ENCODE assay signal across 9 cellular contexts in the genomic region with DNA sequence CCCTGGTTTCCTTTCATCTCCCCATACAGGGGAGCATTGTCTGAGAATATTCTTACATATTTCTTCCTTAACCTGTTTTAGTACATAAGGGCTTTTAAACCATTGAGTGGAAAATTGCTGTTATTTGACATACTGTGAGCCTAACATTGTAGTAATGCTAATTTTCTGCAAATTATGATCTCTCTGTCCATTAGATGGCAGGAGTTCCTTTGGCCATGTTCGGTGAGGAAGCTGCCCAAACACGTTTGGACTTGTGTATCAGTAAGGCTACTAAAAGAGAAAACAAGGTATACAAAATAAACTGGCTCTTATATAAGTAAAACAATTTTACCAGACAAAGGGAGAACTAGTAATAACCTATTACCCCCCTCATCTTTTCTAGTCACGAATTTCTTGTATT. TPM values are rescaled to one million over a fixed set of nuclear protein-coding genes. Genes with fewer than 3 reads are reported as not detected.
DNase-seq lines count a peak whose midpoint lies in the region; ATAC-seq and TF ChIP-seq lines count a peak whose summit lies in the region.
"Had no signal": no experiment of that assay in that cellular context is flagged by ENCODE, and none has a peak within 500 bp of the region (broad histone marks: within the 10 kb centered on the region; RNA-seq: fewer than 3 reads in every experiment).

No MANE protein-coding gene starts in this region.

- no peak overlapping the region for H3K4me3 ChIP-seq in GM12865 (ENCODE audit: low read depth, low read length)
- H3K4me3 ChIP-seq in foreskin fibroblast (ENCODE audit: low read depth in 1 of 2, low read length in 2 of 2), result no peak overlapping the region
- no peak overlapping the region for H3K4me3 ChIP-seq in effector memory CD4-positive, alpha-beta T cell (ENCODE audit: insufficient read depth, low read depth, low read length, poor library complexity, severe bottlenecking)

- H3K36me3 ChIP-seq in effector memory CD4-positive, alpha-beta T cell (ENCODE audit: control insufficient read depth, insufficient read depth, low read length), result no peaks in the 10 kb centered on the region

- H3K27me3 ChIP-seq in effector memory CD4-positive, alpha-beta T cell (replicated peaks; ENCODE audit: control insufficient read depth, insufficient read depth, low read length, poor library complexity, severe bottlenecking), result no peaks in the 10 kb centered on the region

- no peak for ATAC-seq in GM19452 (IDR thresholded peaks at IDR 0.05; ENCODE audit: unreplicated experiment)

- no peaks in the 10 kb centered on the region for H3K9me3 ChIP-seq in effector memory CD4-positive, alpha-beta T cell (ENCODE audit: control insufficient read depth, low read length)

- H3K27ac ChIP-seq in effector memory CD4-positive, alpha-beta T cell (ENCODE audit: insufficient read depth, low read length, poor library complexity, severe bottlenecking), result no peak overlapping the region

- DNase-seq in ACHN (peak; percentile 9), GM12865 (ENCODE audit: low read depth) (peak; percentile 49), RPMI7951 (ENCODE audit: low read depth) (peak; percentile 32), foreskin fibroblast (peak in 1 of 2 donors; percentile 69), epidermal melanocyte (ENCODE audit: insufficient read length, low spot score) (no peak), NCI-H1092 (lab: John Stamatoyannopoulos, UW) (no peak)
- no peak for DNase-seq in effector memory CD4-positive, alpha-beta T cell
- DNase-seq: aorta had no signal

- TF ChIP-seq CTCF in GM12865 (IDR thresholded peaks at IDR 0.05; ENCODE audit: insufficient read depth, low read depth, low read length, missing control alignments), result peak; percentile 21
- TF ChIP-seq CTCF in foreskin fibroblast (IDR thresholded peaks at IDR 0.05; ENCODE audit: low read depth, low read length), result peak; percentile 31

- in situ Hi-C loops in ACHN (cut with HindIII; ENCODE audit: low pct_ligation_motif_present, low pct_unique_long_range_greater_than_20kb, low sequenced_read_pairs), result no loop called here

- no peaks in the 10 kb centered on the region for H3K4me1 ChIP-seq in effector memory CD4-positive, alpha-beta T cell (ENCODE audit: control insufficient read depth, insufficient read depth, low read length, poor library complexity, severe bottlenecking)

RNA-seq across cellular contexts. Expression of a gene that starts 29.2 kb away (rescaled TPM):
- 14.3 and 17.8 TPM in 2 replicates for total RNA-seq in RPMI7951 (2014; rRNA removed; shearing (Covaris generic))

Comparison
In these comparisons a context has a peak if more than half of its experiments do, and no peak if none do; other contexts are left out.
1. DNase-seq: peak in ACHN (single experiment), GM12865 (single experiment) and RPMI7951 (single experiment); none in effector memory CD4-positive, alpha-beta T cell (0 of 3), epidermal melanocyte (single experiment) and NCI-H1092 (single experiment).